ENCODE assay signal across 9 cellular contexts in the genomic region with DNA sequence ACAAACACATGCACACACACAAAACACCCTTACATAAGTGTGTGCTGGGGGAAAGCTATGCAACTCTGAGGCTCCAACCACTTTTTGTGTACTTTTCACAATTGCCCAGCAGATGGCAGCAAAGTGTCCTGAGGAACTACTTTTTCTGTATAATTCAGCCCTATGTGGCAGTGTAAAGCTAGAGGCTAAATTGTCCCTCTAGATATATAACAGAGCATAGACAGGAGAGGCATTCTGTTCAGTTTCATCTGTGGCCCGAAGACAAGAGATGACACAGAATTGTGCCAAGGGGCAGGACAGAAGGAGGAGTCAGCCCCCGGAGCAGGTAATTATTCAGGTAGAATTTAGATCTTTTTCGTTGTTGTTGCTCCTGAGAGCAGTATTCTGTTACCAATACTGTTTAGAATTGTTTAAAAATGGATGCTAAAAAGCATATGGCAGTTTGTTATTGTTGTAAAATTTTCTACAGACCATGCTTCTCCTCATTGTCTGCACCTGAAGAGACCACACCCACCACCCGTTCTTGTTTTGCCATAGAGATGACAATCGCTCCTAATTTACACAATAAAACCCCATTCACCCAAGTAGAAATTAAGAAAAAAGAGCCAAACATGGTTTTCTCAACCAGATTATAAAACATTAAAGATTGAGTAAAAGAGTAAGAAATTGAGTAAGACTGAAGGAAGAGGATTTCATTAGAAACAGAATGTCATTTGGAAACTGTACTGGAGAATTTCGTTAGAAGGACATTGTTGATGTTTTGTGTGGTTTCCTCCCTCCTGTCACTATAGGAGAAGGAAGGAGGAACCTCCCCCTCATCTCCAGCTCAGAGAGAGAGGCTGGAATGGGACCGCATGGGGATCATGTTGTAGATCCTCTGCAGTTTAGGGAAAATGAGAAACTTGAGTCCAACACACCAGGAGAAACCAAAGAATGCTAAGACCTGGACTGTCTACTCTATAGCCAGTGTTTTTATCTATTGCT. TPM values are rescaled to one million over a fixed set of nuclear protein-coding genes. Genes with fewer than 3 reads are reported as not detected.
A peak's percentile ranks its signal among the peaks of the same experiment; 100 is the strongest.
DNase-seq lines count a peak whose midpoint lies in the region; ATAC-seq and TF ChIP-seq lines count a peak whose summit lies in the region.
"Had no signal": no experiment of that assay in that cellular context is flagged by ENCODE, and none has a peak within 500 bp of the region (broad histone marks: within the 10 kb centered on the region; RNA-seq: fewer than 3 reads in every experiment).

No MANE protein-coding gene starts in this region.

- intact Hi-C loops in activated T-helper 2 cell treated with anti-CD3 and anti-CD28 coated beads, Interferon-gamma antibody, Interleukin-2, Interleukin-4, amounts not matched to agents 10 μg/mL and 5 μg/mL and 100 μg/mL, durations not matched to agents 14 hours and 24 hours and 36 hours (cut with micrococcal nuclease): loop anchor here (1.0 to 5.0 kb wide), 2 partner anchors 123 to 254 kb away; no protein-coding TSS in a partner anchor

- H3K4me1 Mint-ChIP-seq in activated T-helper 2 cell treated with anti-CD3 and anti-CD28 coated beads, Interferon-gamma antibody, Interleukin-2, Interleukin-4, amounts not matched to agents 10 μg/mL and 5 μg/mL and 100 μg/mL, durations not matched to agents 14 hours and 24 hours and 36 hours (ENCODE audit: low read depth): no peaks in the 10 kb centered on the region
- H3K4me1 Mint-ChIP-seq in type B pancreatic cell (ENCODE audit: unreplicated experiment): no peaks in the 10 kb centered on the region

- TF ChIP-seq CTCF in RWPE1 (conservative IDR thresholded peaks at IDR 0.05; ENCODE audit: low read depth) (peak; percentile 80), omental fat pad (IDR thresholded peaks at IDR 0.05) (peak in 1 of 3 donors; percentile 4), type B pancreatic cell (conservative IDR thresholded peaks at IDR 0.05) (peak; percentile 85)

- no peak overlapping the region for H3K27ac Mint-ChIP-seq in activated T-helper 2 cell treated with anti-CD3 and anti-CD28 coated beads, Interferon-gamma antibody, Interleukin-2, Interleukin-4, amounts not matched to agents 10 μg/mL and 5 μg/mL and 100 μg/mL, durations not matched to agents 14 hours and 24 hours and 36 hours
- H3K27ac Mint-ChIP-seq in type B pancreatic cell: no peak overlapping the region

- no peaks in the 10 kb centered on the region for H3K9me3 Mint-ChIP-seq in activated T-helper 2 cell treated with anti-CD3 and anti-CD28 coated beads, Interferon-gamma antibody, Interleukin-2, Interleukin-4, amounts not matched to agents 10 μg/mL and 5 μg/mL and 100 μg/mL, durations not matched to agents 14 hours and 24 hours and 36 hours
- H3K9me3 Mint-ChIP-seq in type B pancreatic cell: no peaks in the 10 kb centered on the region

- CTCF ChIA-PET in RWPE1 (lab: Yijun Ruan, JAX): interaction anchor here (0.5 to 1.5 kb wide), 16 partner anchors 9 to 723 kb away, joined by 3 to 15 read pairs (median 3); partner anchors contain the start of gene MS4A6A

- no peaks in the 10 kb centered on the region for H3K36me3 Mint-ChIP-seq in activated T-helper 2 cell treated with anti-CD3 and anti-CD28 coated beads, Interferon-gamma antibody, Interleukin-2, Interleukin-4, amounts not matched to agents 10 μg/mL and 5 μg/mL and 100 μg/mL, durations not matched to agents 14 hours and 24 hours and 36 hours (ENCODE audit: low read depth)
- no peaks in the 10 kb centered on the region for H3K36me3 Mint-ChIP-seq in type B pancreatic cell

- peaks cover 7% of the 10 kb centered on the region for H3K27me3 Mint-ChIP-seq in activated T-helper 2 cell treated with anti-CD3 and anti-CD28 coated beads, Interferon-gamma antibody, Interleukin-2, Interleukin-4, amounts not matched to agents 10 μg/mL and 5 μg/mL and 100 μg/mL, durations not matched to agents 14 hours and 24 hours and 36 hours (ENCODE audit: low read depth)
- H3K27me3 Mint-ChIP-seq in type B pancreatic cell: peaks cover 10% of the 10 kb centered on the region

- ATAC-seq in GM21723 (IDR thresholded peaks at IDR 0.05; ENCODE audit: unreplicated experiment): peak; percentile 64
- ATAC-seq in omental fat pad (ENCODE audit: low FRiP score): peak; percentile 48

- peak; percentile 90 for DNase-seq in DMS53 (lab: John Stamatoyannopoulos, UW)
- peak; percentile 91 for DNase-seq in Kasumi-1 (lab: John Stamatoyannopoulos, UW)
- DNase-seq in RWPE1 (ENCODE audit: low spot score): peak; percentile 45
- peak; percentile 28 for DNase-seq in activated T-helper 2 cell treated with anti-CD3 and anti-CD28 coated beads, Interferon-gamma antibody, Interleukin-2, Interleukin-4, amounts not matched to agents 10 μg/mL and 5 μg/mL and 100 μg/mL, durations not matched to agents 14 hours and 24 hours and 36 hours (ENCODE audit: low spot score)
- peak; percentile 69 for DNase-seq in foreskin melanocyte
- no peak for DNase-seq in omental fat pad (ENCODE audit: low spot score)
- no peak for DNase-seq in type B pancreatic cell (ENCODE audit: extremely low spot score, unreplicated experiment)

- no peak overlapping the region for H3K27ac ChIP-seq in RWPE1

- POLR2A ChIA-PET in RWPE1 (lab: Yijun Ruan, JAX; ENCODE audit: low non-redundant PET): no interaction called here

- no peak overlapping the region for H3K4me3 Mint-ChIP-seq in activated T-helper 2 cell treated with anti-CD3 and anti-CD28 coated beads, Interferon-gamma antibody, Interleukin-2, Interleukin-4, amounts not matched to agents 10 μg/mL and 5 μg/mL and 100 μg/mL, durations not matched to agents 14 hours and 24 hours and 36 hours (ENCODE audit: low read depth)
- H3K4me3 Mint-ChIP-seq in type B pancreatic cell: no peak overlapping the region

RNA-seq across cellular contexts. Expression of gene MS4A7, which starts 14.5 kb away (rescaled TPM):
- total RNA-seq in activated T-helper 2 cell treated with anti-CD3 and anti-CD28 coated beads, Interferon-gamma antibody, Interleukin-2, Interleukin-4, amounts not matched to agents 10 μg/mL and 5 μg/mL and 100 μg/mL, durations not matched to agents 14 hours and 24 hours and 36 hours: not detected in 2 replicates
- total RNA-seq in omental fat pad (100 to 1,000 TPM in 2 of 4 donors, 10 to 100 TPM in 2; 88.0 to 222 (median 103) TPM), type B pancreatic cell (ENCODE audit: low replicate concordance) (not detected in 2 replicates)

RNA-seq across cellular contexts. Expression of gene MS4A14, which starts 32.4 kb away (rescaled TPM):
- not detected in 2 replicates for total RNA-seq in activated T-helper 2 cell treated with anti-CD3 and anti-CD28 coated beads, Interferon-gamma antibody, Interleukin-2, Interleukin-4, amounts not matched to agents 10 μg/mL and 5 μg/mL and 100 μg/mL, durations not matched to agents 14 hours and 24 hours and 36 hours
- total RNA-seq in omental fat pad (1 to 10 TPM; 1.4 to 9.9 (median 4.7) TPM), type B pancreatic cell (ENCODE audit: low replicate concordance) (not detected in 2 replicates)
- total RNA-seq: frontal cortex had no signal

RNA-seq across cellular contexts. Expression of gene MS4A6E, which starts 36.8 kb away (rescaled TPM):
- total RNA-seq in activated T-helper 2 cell treated with anti-CD3 and anti-CD28 coated beads, Interferon-gamma antibody, Interleukin-2, Interleukin-4, amounts not matched to agents 10 μg/mL and 5 μg/mL and 100 μg/mL, durations not matched to agents 14 hours and 24 hours and 36 hours: not detected in 2 replicates
- total RNA-seq in omental fat pad (10 to 100 TPM in 1 of 4 donors, 1 to 10 TPM in 1, not detected in 2; 3.8 to 10.4 TPM), type B pancreatic cell (ENCODE audit: low replicate concordance) (not detected in 2 replicates)
- total RNA-seq: frontal cortex had no signal

Comparison
In these comparisons a context has a peak if more than half of its experiments do, and no peak if none do; other contexts are left out.
1. DNase-seq: peak in DMS53 (single experiment), Kasumi-1 (2 of 2), RWPE1 (single experiment), activated T-helper 2 cell treated with anti-CD3 and anti-CD28 coated beads, Interferon-gamma antibody, Interleukin-2, Interleukin-4, amounts not matched to agents 10 μg/mL and 5 μg/mL and 100 μg/mL, durations not matched to agents 14 hours and 24 hours and 36 hours (single experiment) and foreskin melanocyte (single experiment); none in omental fat pad (single experiment) and type B pancreatic cell (single experiment).
2. RNA of gene MS4A7, which starts 14.5 kb away (total RNA-seq): 88.0 to 222 TPM in omental fat pad; not detected in type B pancreatic cell and not detected in activated T-helper 2 cell treated with anti-CD3 and anti-CD28 coated beads, Interferon-gamma antibody, Interleukin-2, Interleukin-4, amounts not matched to agents 10 μg/mL and 5 μg/mL and 100 μg/mL, durations not matched to agents 14 hours and 24 hours and 36 hours; every median in the first group is over 10 times any median in the second.